ENCODE assay signal across 19 cellular contexts in the genomic region with DNA sequence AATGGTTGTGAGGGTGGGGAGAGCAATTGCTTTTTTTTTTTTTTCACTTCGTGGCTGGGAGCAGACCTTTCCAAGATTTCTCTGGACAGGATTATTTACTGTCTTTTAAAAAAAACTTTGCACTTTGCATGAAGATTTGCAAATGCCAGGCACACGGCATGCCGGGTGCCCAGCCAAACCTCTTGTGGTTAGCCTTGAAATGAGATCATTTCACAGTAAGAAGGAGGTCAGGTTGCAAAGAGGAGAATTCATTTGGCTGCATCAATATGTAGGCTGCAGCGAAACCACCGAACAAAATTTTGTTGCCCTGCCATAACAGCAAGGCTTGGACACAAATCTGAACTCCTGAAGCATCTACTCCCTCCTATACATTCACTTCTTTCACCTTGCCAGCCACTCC. TPM values are rescaled to one million over a fixed set of nuclear protein-coding genes. Genes with fewer than 3 reads are reported as not detected.
DNase-seq lines count a peak whose midpoint lies in the region; ATAC-seq and TF ChIP-seq lines count a peak whose summit lies in the region.
"Had no signal": no experiment of that assay in that cellular context is flagged by ENCODE, and none has a peak within 500 bp of the region (broad histone marks: within the 10 kb centered on the region; RNA-seq: fewer than 3 reads in every experiment).

No MANE protein-coding gene starts in this region.

- peaks cover 3% of the 10 kb centered on the region for H3K27me3 ChIP-seq in mammary epithelial cell (ENCODE audit: insufficient read depth, low read length)
- H3K27me3 ChIP-seq: BLaER1 treated with 17β-estradiol and CSF1 and Interleukin-3, amounts not matched to agents 10 nM and 100 nM had no signal

- no peak for TF ChIP-seq POLR2A in GM18505 (IDR thresholded peaks at IDR 0.05; ENCODE audit: borderline replicate concordance, extremely low read depth, insufficient read depth, insufficient read length)

- DNase-seq in NCI-H526 treated with DMSO at 0.1 percent for 48 hours (lab: John Stamatoyannopoulos, UW) (peak; percentile 65), mammary epithelial cell (peak; percentile 47), stromal cell of bone marrow (ENCODE audit: low read depth) (peak; percentile 41), NCI-H345 treated with DMSO at 0.1 percent for 48 hours (lab: John Stamatoyannopoulos, UW; ENCODE audit: unreplicated experiment) (no peak), progenitor cell of endocrine pancreas (ENCODE audit: low spot score, unreplicated experiment) (no peak)
- DNase-seq: DMS153, KG1, MV-4-11, NCI-H1417 treated with DMSO at 0.1 percent for 48 hours, NCI-H2029, NCI-H69, T-helper 1 cell had no signal

- H3K4me1 Mint-ChIP-seq in progenitor cell of endocrine pancreas (ENCODE audit: low read depth): no peaks in the 10 kb centered on the region
- H3K4me1 Mint-ChIP-seq: GM23338 had no signal

- in situ Hi-C loops in mammary epithelial cell (cut with MboI; ENCODE audit: low sequenced_read_pairs in 2 of 2): no loop called here

- no peak overlapping the region for H3K9ac ChIP-seq in mammary epithelial cell (ENCODE audit: insufficient read depth, low read length)
- H3K9ac ChIP-seq: BLaER1 treated with 17β-estradiol and CSF1 and Interleukin-3, amounts not matched to agents 10 nM and 100 nM had no signal

- BruUV-seq in mammary epithelial cell (replicated peaks; lab: Mats Ljungman, UMichigan): no TSS peak

- POLR2A ChIA-PET in HEK293 (lab: Yijun Ruan, JAX): no interaction called here

- H3K36me3 ChIP-seq in HEK293 (ENCODE audit: control insufficient read depth in 2 of 2, insufficient read depth in 1 of 2, low read length in 2 of 2) (no peaks in the 10 kb centered on the region), mammary epithelial cell (ENCODE audit: insufficient read depth, low read length) (no peaks in the 10 kb centered on the region)
- H3K36me3 ChIP-seq: BLaER1 treated with 17β-estradiol and CSF1 and Interleukin-3, amounts not matched to agents 10 nM and 100 nM had no signal

- H3K27ac ChIP-seq in HEK293 (ENCODE audit: extremely low read depth, low read depth, low read length) (no peak overlapping the region), mammary epithelial cell (ENCODE audit: insufficient read depth, low read depth, low read length) (no peak overlapping the region)
- H3K27ac ChIP-seq: BLaER1 treated with 17β-estradiol and CSF1 and Interleukin-3, amounts not matched to agents 10 nM and 100 nM; SK-N-MC had no signal

- H4K20me1 ChIP-seq in mammary epithelial cell (ENCODE audit: insufficient read depth, low read length): no peaks in the 10 kb centered on the region
- H4K20me1 ChIP-seq: BLaER1 treated with 17β-estradiol and CSF1 and Interleukin-3, amounts not matched to agents 10 nM and 100 nM had no signal

- ATAC-seq in GM18505 (IDR thresholded peaks at IDR 0.05; ENCODE audit: unreplicated experiment) (no peak), HG02678 (IDR thresholded peaks at IDR 0.05; ENCODE audit: unreplicated experiment) (no peak)
- ATAC-seq: GM12878, GM23338 had no signal

- no peak overlapping the region for H3K4me2 ChIP-seq in mammary epithelial cell (ENCODE audit: insufficient read depth, low read depth, low read length)
- H3K4me2 ChIP-seq: BLaER1 treated with 17β-estradiol and CSF1 and Interleukin-3, amounts not matched to agents 10 nM and 100 nM; GM23338 had no signal

- TF ChIP-seq CTCF in HEK293 (tag by site-specific recombination; IDR thresholded peaks at IDR 0.05) (no peak), mammary epithelial cell (conservative IDR thresholded peaks at IDR 0.05 in 1 of 2, IDR thresholded peaks at IDR 0.05 in 1 of 2; ENCODE audit: extremely low read depth in 1 of 2, insufficient read depth in 1 of 2, low read depth in 1 of 2, low read length in 2 of 2) (no peak), progenitor cell of endocrine pancreas (IDR thresholded peaks at IDR 0.05; ENCODE audit: unreplicated experiment) (no peak)

- H3K27me3 Mint-ChIP-seq in progenitor cell of endocrine pancreas: peaks cover 34% of the 10 kb centered on the region

- CTCF ChIA-PET in HEK293 (lab: Yijun Ruan, JAX) (interaction anchor here (0.7 kb wide), 1 partner anchor 29 kb away, joined by 4 read pairs; no protein-coding TSS in a partner anchor), mammary epithelial cell (lab: Charles Lee; ENCODE audit: low non-redundant PET) (no interaction called here)

- H2AFZ ChIP-seq in mammary epithelial cell (ENCODE audit: low read depth, low read length): no peak overlapping the region
- H2AFZ ChIP-seq: GM23338 had no signal

- H3K4me1 ChIP-seq in HEK293 (ENCODE audit: control insufficient read depth, insufficient read depth, low read length): no peaks in the 10 kb centered on the region
- no peaks in the 10 kb centered on the region for H3K4me1 ChIP-seq in mammary epithelial cell (ENCODE audit: insufficient read depth, low read length)

- no peaks in the 10 kb centered on the region for H3K9me3 Mint-ChIP-seq in progenitor cell of endocrine pancreas (ENCODE audit: low read depth)
- H3K9me3 Mint-ChIP-seq: GM23338 had no signal

- dilution Hi-C loops in mammary epithelial cell (cut with HindIII; ENCODE audit: low sequenced_read_pairs): no loop called here

- no peaks in the 10 kb centered on the region for H3K79me2 ChIP-seq in mammary epithelial cell (ENCODE audit: insufficient read depth, low read length)

- 6% methylated on average over 4 of the region's 5 CpGs for WGBS in mammary epithelial cell (ENCODE audit: low coverage, missing lambda C conversion rate)

- no peaks in the 10 kb centered on the region for H3K9me3 ChIP-seq in HEK293 (ENCODE audit: control insufficient read depth, insufficient read depth, low read depth, low read length)
- H3K9me3 ChIP-seq in mammary epithelial cell (replicated peaks; ENCODE audit: insufficient read depth, low read length): no peaks in the 10 kb centered on the region
- H3K9me3 ChIP-seq: BLaER1 treated with 17β-estradiol and CSF1 and Interleukin-3, amounts not matched to agents 10 nM and 100 nM had no signal

- H3K36me3 Mint-ChIP-seq in progenitor cell of endocrine pancreas (ENCODE audit: insufficient read depth): no peaks in the 10 kb centered on the region

- no peak overlapping the region for H3K27ac Mint-ChIP-seq in progenitor cell of endocrine pancreas
- H3K27ac Mint-ChIP-seq: GM23338 had no signal

- H3K4me3 ChIP-seq in HEK293 (ENCODE audit: low read depth, low read length) (no peak overlapping the region), mammary epithelial cell (replicated peaks in 1 of 3; ENCODE audit: insufficient read depth in 1 of 3, low read depth in 2 of 3, low read length in 3 of 3) (no peak overlapping the region)
- H3K4me3 ChIP-seq: BLaER1 treated with 17β-estradiol and CSF1 and Interleukin-3, amounts not matched to agents 10 nM and 100 nM; GM12878; GM23338; SK-N-MC had no signal

- intact Hi-C loops in mammary epithelial cell (cut with micrococcal nuclease): no loop called here

- H3K4me3 Mint-ChIP-seq in progenitor cell of endocrine pancreas (ENCODE audit: low read depth): no peak overlapping the region
- H3K4me3 Mint-ChIP-seq: GM23338 had no signal

TF ChIP-seq in HEK293, 187 proteins besides CTCF, POLR2A, EP300 and RAD21:
- TF ChIP-seq GLIS2 (tag by site-specific recombination; IDR thresholded peaks at IDR 0.05): no peak
- TF ChIP-seq, protein P1, sequence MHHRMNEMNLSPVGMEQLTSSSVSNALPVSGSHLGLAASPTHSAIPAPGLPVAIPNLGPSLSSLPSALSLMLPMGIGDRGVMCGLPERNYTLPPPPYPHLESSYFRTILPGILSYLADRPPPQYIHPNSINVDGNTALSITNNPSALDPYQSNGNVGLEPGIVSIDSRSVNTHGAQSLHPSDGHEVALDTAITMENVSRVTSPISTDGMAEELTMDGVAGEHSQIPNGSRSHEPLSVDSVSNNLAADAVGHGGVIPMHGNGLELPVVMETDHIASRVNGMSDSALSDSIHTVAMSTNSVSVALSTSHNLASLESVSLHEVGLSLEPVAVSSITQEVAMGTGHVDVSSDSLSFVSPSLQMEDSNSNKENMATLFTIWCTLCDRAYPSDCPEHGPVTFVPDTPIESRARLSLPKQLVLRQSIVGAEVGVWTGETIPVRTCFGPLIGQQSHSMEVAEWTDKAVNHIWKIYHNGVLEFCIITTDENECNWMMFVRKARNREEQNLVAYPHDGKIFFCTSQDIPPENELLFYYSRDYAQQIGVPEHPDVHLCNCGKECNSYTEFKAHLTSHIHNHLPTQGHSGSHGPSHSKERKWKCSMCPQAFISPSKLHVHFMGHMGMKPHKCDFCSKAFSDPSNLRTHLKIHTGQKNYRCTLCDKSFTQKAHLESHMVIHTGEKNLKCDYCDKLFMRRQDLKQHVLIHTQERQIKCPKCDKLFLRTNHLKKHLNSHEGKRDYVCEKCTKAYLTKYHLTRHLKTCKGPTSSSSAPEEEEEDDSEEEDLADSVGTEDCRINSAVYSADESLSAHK (tag by site-specific recombination; IDR thresholded peaks at IDR 0.05): 0 out of 2 replicates have a peak, but pooled peaks have one; percentile 52

RNA-seq across cellular contexts. Expression of a gene that starts 36.5 kb away (rescaled TPM):
- total RNA-seq in mammary epithelial cell (1 to 10 TPM in 1 of 2 donors, under 1 TPM in 1; 0.64 to 3.3 TPM), progenitor cell of endocrine pancreas (0.75 and 0.81 TPM in 2 replicates)
- polyA plus RNA-seq in mammary epithelial cell: 0.12 TPM
- 0.10 TPM for polyA minus RNA-seq in mammary epithelial cell
- total RNA-seq: GM12878 had no signal

Comparison
In these comparisons a context has a peak if more than half of its experiments do, and no peak if none do; other contexts are left out.
1. DNase-seq: peak in NCI-H526 treated with DMSO at 0.1 percent for 48 hours (single experiment), mammary epithelial cell (single experiment) and stromal cell of bone marrow (single experiment); none in NCI-H345 treated with DMSO at 0.1 percent for 48 hours (single experiment) and progenitor cell of endocrine pancreas (single experiment).